Comparison of ENCODE assay signal across 18 cellular contexts in genomic region chr12:124836759-124837158, GRCh38. TPM values are rescaled to one million over a fixed set of nuclear protein-coding genes. Genes with fewer than 3 reads are reported as not detected.
DNase-seq lines count a peak whose midpoint lies in the region; ATAC-seq, FAIRE-seq and TF ChIP-seq lines count a peak whose summit lies in the region.
"Had no signal": no experiment of that assay in that cellular context is flagged by ENCODE, and none has a peak within 500 bp of the region (broad histone marks: within the 10 kb centered on the region; RNA-seq: fewer than 3 reads in every experiment).

No MANE protein-coding gene starts in this region.

- H3K9me3 ChIP-seq in PC-3 (ENCODE audit: low read length): no peaks in the 10 kb centered on the region
- no peaks in the 10 kb centered on the region for H3K9me3 ChIP-seq in adrenal gland (replicated peaks in 1 of 3)
- no peaks in the 10 kb centered on the region for H3K9me3 ChIP-seq in right lobe of liver
- no peaks in the 10 kb centered on the region for H3K9me3 ChIP-seq in small intestine (ENCODE audit: control insufficient read depth, low read depth)

- no peaks in the 10 kb centered on the region for H3F3A ChIP-seq in PC-3 (ENCODE audit: low read length, unreplicated experiment)

- intact Hi-C loops in PC-3 (cut with micrococcal nuclease) (no loop called here), adrenal gland (cut with DNase I) (no loop called here), right lobe of liver (cut with DNase I) (no loop called here)

- TF ChIP-seq POLR2A in adrenal gland (IDR thresholded peaks at IDR 0.05): peak in 1 of 2 donors; percentile 27
- TF ChIP-seq POLR2A in right lobe of liver (IDR thresholded peaks at IDR 0.05): no peak

- H3K79me2 ChIP-seq in PC-3 (ENCODE audit: low read length): peaks cover 72% of the 10 kb centered on the region

- no peak for DNase-seq in PC-3
- DNase-seq in adrenal gland: peak in 5 of 7 donors; percentile 62 to 86 (median 78)
- no peak for DNase-seq in right lobe of liver
- DNase-seq in small intestine: peak; percentile 80
- no peak for DNase-seq in GM19240 (ENCODE audit: insufficient read length, low spot score)
- DNase-seq in AG20443 (ENCODE audit: low spot score): no peak
- DNase-seq: CD8-positive, alpha-beta memory T cell; DMS79; H7; IMR-90; Karpas-422; MM.1S; NCI-H1105; NCI-H1694 had no signal

- H3K36me3 ChIP-seq in PC-3 (ENCODE audit: low read depth, low read length) (no peaks in the 10 kb centered on the region), adrenal gland (replicated peaks in 1 of 2) (peaks cover 0 to 4% of the 10 kb centered on the region in 2 donors), right lobe of liver (no peaks in the 10 kb centered on the region), small intestine (ENCODE audit: control insufficient read depth in 2 of 2, insufficient read depth in 2 of 2, low read length in 2 of 2) (no peaks in the 10 kb centered on the region)

- no peak overlapping the region for H3K4me2 ChIP-seq in PC-3 (ENCODE audit: low read length)

- no peaks in the 10 kb centered on the region for H4K20me1 ChIP-seq in PC-3 (ENCODE audit: low read length)

- H2AFZ ChIP-seq in PC-3 (ENCODE audit: low read length): no peak overlapping the region

- H3K27me3 ChIP-seq in PC-3 (ENCODE audit: low read length) (no peaks in the 10 kb centered on the region), adrenal gland (no peaks in the 10 kb centered on the region), right lobe of liver (no peaks in the 10 kb centered on the region), small intestine (ENCODE audit: control insufficient read depth in 2 of 2, insufficient read depth in 2 of 2, low read length in 2 of 2) (no peaks in the 10 kb centered on the region)
- H3K27me3 ChIP-seq: BLaER1 treated with 17β-estradiol and CSF1 and Interleukin-3, amounts not matched to agents 10 nM and 100 nM had no signal

- no TSS peak for BruUV-seq in PC-3 (replicated peaks; lab: Mats Ljungman, UMichigan)

- H3K4me1 ChIP-seq in PC-3 (ENCODE audit: insufficient read depth, low read length) (peaks cover 38% of the 10 kb centered on the region), adrenal gland (replicated peaks in 1 of 2) (peaks cover 67 to 83% of the 10 kb centered on the region in 2 donors), right lobe of liver (peaks cover 0 to 46% (median 17%) of the 10 kb centered on the region in 4 donors), small intestine (ENCODE audit: control insufficient read depth in 2 of 2, insufficient read depth in 1 of 2, low read depth in 1 of 2, low read length in 1 of 2) (peaks cover 4 to 5% of the 10 kb centered on the region in 2 donors)

- no peak for FAIRE-seq in small intestine (lab: Jason Lieb, UNC)
- FAIRE-seq: D721Med, GM19239 had no signal

- ATAC-seq in PC-3 (no peak), right lobe of liver (peak in 1 of 4 donors; percentile 1), GM21723 (IDR thresholded peaks at IDR 0.05; ENCODE audit: unreplicated experiment) (no peak)

- POLR2A ChIA-PET in PC-3 (lab: Charles Lee; ENCODE audit: unreplicated experiment): interaction anchor here (0.5 to 0.6 kb wide), 2 partner anchors 23 to 26 kb away, joined by 7 to 13 read pairs; no protein-coding TSS in a partner anchor

- WGBS in adrenal gland, 4 donors: 38 to 55% (median 47%) methylated on average over 6 of the region's 6 CpGs
- 50% methylated on average over 1 of the region's 6 CpGs for whole genome bisulfite sequencing in right lobe of liver (ENCODE audit: insufficient coverage, low coverage, low lambda C conversion rate, missing lambda C conversion rate)
- 71 to 79% (median 79%) methylated on average over 6 of the region's 6 CpGs for WGBS in small intestine, 3 donors

- H3K9me2 ChIP-seq in PC-3 (replicated peaks; ENCODE audit: low read length): no peaks in the 10 kb centered on the region

- CTCF ChIA-PET in PC-3 (lab: Charles Lee): interaction anchor here (1.9 kb wide), 1 partner anchor 70 kb away, joined by 9 read pairs; no protein-coding TSS in a partner anchor

- no peak for TF ChIP-seq CTCF in PC-3 (conservative IDR thresholded peaks at IDR 0.05; ENCODE audit: low read depth, low read length)
- no peak for TF ChIP-seq CTCF in adrenal gland (IDR thresholded peaks at IDR 0.05)
- no peak for TF ChIP-seq CTCF in right lobe of liver (IDR thresholded peaks at IDR 0.05)

- no peak overlapping the region for H3K4me3 ChIP-seq in PC-3 (ENCODE audit: low read length)
- no peak overlapping the region for H3K4me3 ChIP-seq in adrenal gland
- H3K4me3 ChIP-seq in right lobe of liver: no peak overlapping the region
- no peak overlapping the region for H3K4me3 ChIP-seq in small intestine (ENCODE audit: low read depth in 1 of 2, low read length in 2 of 2)
- H3K4me3 ChIP-seq: BLaER1 treated with 17β-estradiol and CSF1 and Interleukin-3, amounts not matched to agents 10 nM and 100 nM had no signal

- H3K27ac ChIP-seq in PC-3 (ENCODE audit: low read length) (peak overlapping the region; percentile 73), adrenal gland (peak overlapping the region; percentile 73 to 92 (median 87)), right lobe of liver (peak overlapping the region in 2 of 3 donors; percentile 47 to 82), small intestine (ENCODE audit: low read depth in 1 of 2, low read length in 1 of 2) (no peak overlapping the region)
- H3K27ac ChIP-seq: BLaER1 treated with 17β-estradiol and CSF1 and Interleukin-3, amounts not matched to agents 10 nM and 100 nM had no signal

- no peak overlapping the region for H3K9ac ChIP-seq in PC-3 (ENCODE audit: low read length)
- H3K9ac ChIP-seq: BLaER1 treated with 17β-estradiol and CSF1 and Interleukin-3, amounts not matched to agents 10 nM and 100 nM had no signal

RNA-seq across cellular contexts. Expression of gene SCARB1, which starts 26.9 kb away (rescaled TPM):
- total RNA-seq in PC-3 (2014; rRNA removed) (79.1 and 80.5 TPM in 2 replicates), adrenal gland (1,000 to 10,000 TPM in 5 of 8 donors, 100 to 1,000 TPM in 3; 646 to 8,580 (median 1,325) TPM), right lobe of liver (100 to 1,000 TPM; 128 to 359 (median 214) TPM)
- polyA plus RNA-seq in adrenal gland (1,000 to 10,000 TPM in 2 of 3 donors, 100 to 1,000 TPM in 1; 213 to 5,784 (median 1,664) TPM), small intestine (100 to 1,000 TPM in 2 of 3 donors, 10 to 100 TPM in 1; 41.9 to 230 (median 181) TPM)

Comparison
In these comparisons a context has a peak if more than half of its experiments do, and no peak if none do; other contexts are left out.
1. DNase-seq: peak in adrenal gland (5 of 7) and small intestine (single experiment); none in PC-3 (single experiment), right lobe of liver (0 of 3), GM19240 (single experiment) and AG20443 (single experiment).
2. H3K27ac ChIP-seq: peak in PC-3 (single experiment), adrenal gland (5 of 5) and right lobe of liver (2 of 3); none in small intestine (0 of 2).